17 cellular contexts compared by ENCODE assay signal in genomic region chr9:124858330-124859046, GRCh38. TPM values are rescaled to one million over a fixed set of nuclear protein-coding genes. Genes with fewer than 3 reads are reported as not detected.
DNase-seq lines count a peak whose midpoint lies in the region; ATAC-seq and TF ChIP-seq lines count a peak whose summit lies in the region.
"Had no signal": no experiment of that assay in that cellular context is flagged by ENCODE, and none has a peak within 500 bp of the region (broad histone marks: within the 10 kb centered on the region; RNA-seq: fewer than 3 reads in every experiment).

No MANE protein-coding gene starts in this region.

- no peak for ATAC-seq in stimulated activated naive CD8-positive, alpha-beta T cell treated with anti-CD3 and anti-CD28 coated beads, Interleukin-15, amount 100 ng/mL, for 72 hours
- no peak for ATAC-seq in T-cell (replicated peaks in 1 of 4)
- ATAC-seq: Panc1 had no signal

- H3K27me3 ChIP-seq in OCI-LY1 (ENCODE audit: insufficient read depth, low read length) = no peaks in the 10 kb centered on the region

- no peaks in the 10 kb centered on the region for H3K27me3 Mint-ChIP-seq in stimulated activated naive CD8-positive, alpha-beta T cell treated with anti-CD3 and anti-CD28 coated beads, Interleukin-15, Interleukin-2, amounts not matched to agents 100 ng/mL and 50 ng/mL, for 24 hours
- H3K27me3 Mint-ChIP-seq in stimulated activated naive CD8-positive, alpha-beta T cell treated with anti-CD3 and anti-CD28 coated beads, Interleukin-15, amount 100 ng/mL, for 72 hours = no peaks in the 10 kb centered on the region
- H3K27me3 Mint-ChIP-seq in type B pancreatic cell = no peaks in the 10 kb centered on the region
- no peaks in the 10 kb centered on the region for H3K27me3 Mint-ChIP-seq in T-cell
- H3K27me3 Mint-ChIP-seq: naive B cell had no signal

- H3K9ac ChIP-seq in OCI-LY1 (ENCODE audit: low read length) = no peak overlapping the region; the same call in 1 of the 2 replicates

- H3K36me3 Mint-ChIP-seq in stimulated activated naive CD8-positive, alpha-beta T cell treated with anti-CD3 and anti-CD28 coated beads, Interleukin-15, Interleukin-2, amounts not matched to agents 100 ng/mL and 50 ng/mL, for 24 hours (ENCODE audit: low read depth) = peaks cover 48% of the 10 kb centered on the region
- peaks cover 9% of the 10 kb centered on the region for H3K36me3 Mint-ChIP-seq in type B pancreatic cell
- H3K36me3 Mint-ChIP-seq in T-cell = peaks cover 30% of the 10 kb centered on the region

- peaks cover 56% of the 10 kb centered on the region for H3K36me3 ChIP-seq in OCI-LY1 (ENCODE audit: insufficient read depth, low read length)

- no peaks in the 10 kb centered on the region for H3K9me3 Mint-ChIP-seq in stimulated activated naive CD8-positive, alpha-beta T cell treated with anti-CD3 and anti-CD28 coated beads, Interleukin-15, Interleukin-2, amounts not matched to agents 100 ng/mL and 50 ng/mL, for 24 hours
- no peaks in the 10 kb centered on the region for H3K9me3 Mint-ChIP-seq in stimulated activated naive CD8-positive, alpha-beta T cell treated with anti-CD3 and anti-CD28 coated beads, Interleukin-15, amount 100 ng/mL, for 72 hours
- H3K9me3 Mint-ChIP-seq in type B pancreatic cell (no peaks in the 10 kb centered on the region), T-cell (no peaks in the 10 kb centered on the region)
- H3K9me3 Mint-ChIP-seq: naive B cell had no signal

- TF ChIP-seq CTCF in OCI-LY1 (IDR thresholded peaks at IDR 0.05; ENCODE audit: low read length) = 0 out of 2 replicates have a peak, but pooled peaks have one; percentile 25
- peak; percentile 10 for TF ChIP-seq CTCF in fibroblast of pulmonary artery (IDR thresholded peaks at IDR 0.05; ENCODE audit: low read length, missing control alignments)
- TF ChIP-seq CTCF in type B pancreatic cell (conservative IDR thresholded peaks at IDR 0.05) = no peak

- peak overlapping the region; percentile 99 for H3K4me3 Mint-ChIP-seq in stimulated activated naive CD8-positive, alpha-beta T cell treated with anti-CD3 and anti-CD28 coated beads, Interleukin-15, Interleukin-2, amounts not matched to agents 100 ng/mL and 50 ng/mL, for 24 hours
- peak overlapping the region in 1 of 2 donors; percentile 44 for H3K4me3 Mint-ChIP-seq in stimulated activated naive CD8-positive, alpha-beta T cell treated with anti-CD3 and anti-CD28 coated beads, Interleukin-15, amount 100 ng/mL, for 72 hours
- peak overlapping the region; percentile 28 for H3K4me3 Mint-ChIP-seq in type B pancreatic cell
- H3K4me3 Mint-ChIP-seq in T-cell = no peak overlapping the region

- H3K4me2 ChIP-seq in OCI-LY1 (ENCODE audit: low read length) = peak overlapping the region; percentile 95; the same call in 1 of the 2 replicates

- POLR2A ChIA-PET in T-cell (lab: Charles Lee) = no interaction called here

- H3K9me2 ChIP-seq in OCI-LY1 (ENCODE audit: low read depth, low read length) = no peaks in the 10 kb centered on the region

- H3K4me1 Mint-ChIP-seq in stimulated activated naive CD8-positive, alpha-beta T cell treated with anti-CD3 and anti-CD28 coated beads, Interleukin-15, Interleukin-2, amounts not matched to agents 100 ng/mL and 50 ng/mL, for 24 hours (ENCODE audit: low read depth) = peaks cover 45% of the 10 kb centered on the region
- peaks cover 56% of the 10 kb centered on the region for H3K4me1 Mint-ChIP-seq in stimulated activated naive CD8-positive, alpha-beta T cell treated with anti-CD3 and anti-CD28 coated beads, Interleukin-15, amount 100 ng/mL, for 72 hours
- peaks cover 15% of the 10 kb centered on the region for H3K4me1 Mint-ChIP-seq in type B pancreatic cell (ENCODE audit: unreplicated experiment)
- H3K4me1 Mint-ChIP-seq in T-cell = peaks cover 15 to 37% (median 35%) of the 10 kb centered on the region in 3 donors

- H3K27ac Mint-ChIP-seq in stimulated activated naive CD8-positive, alpha-beta T cell treated with anti-CD3 and anti-CD28 coated beads, Interleukin-15, Interleukin-2, amounts not matched to agents 100 ng/mL and 50 ng/mL, for 24 hours = peak overlapping the region; percentile 12
- peak overlapping the region in 1 of 2 donors; percentile 90 for H3K27ac Mint-ChIP-seq in stimulated activated naive CD8-positive, alpha-beta T cell treated with anti-CD3 and anti-CD28 coated beads, Interleukin-15, amount 100 ng/mL, for 72 hours
- no peak overlapping the region for H3K27ac Mint-ChIP-seq in type B pancreatic cell
- H3K27ac Mint-ChIP-seq in T-cell = no peak overlapping the region

- H3K27ac ChIP-seq in OCI-LY1 (ENCODE audit: low read depth, low read length, poor library complexity, severe bottlenecking) = peak overlapping the region; percentile 54
- H3K27ac ChIP-seq: C4-2B had no signal

- H3F3A ChIP-seq in OCI-LY1 (ENCODE audit: insufficient read depth, low read length) = 0 out of 2 replicates have a peak, but pooled peaks cover 19% of the 10 kb centered on the region

- CTCF ChIA-PET in T-cell (lab: Charles Lee) = interaction anchor here in 1 of 2 donors (0.6 kb wide), 1 partner anchor 285 kb away, joined by 3 read pairs; no protein-coding TSS in a partner anchor

- peak overlapping the region; percentile 96 for H3K4me3 ChIP-seq in OCI-LY1 (ENCODE audit: low read depth, low read length, poor library complexity, severe bottlenecking)
- H3K4me3 ChIP-seq in fibroblast of pulmonary artery (replicated peaks; ENCODE audit: low read depth, low read length) = no peak overlapping the region
- H3K4me3 ChIP-seq: skin epidermis had no signal

- DNase-seq in stimulated activated naive CD8-positive, alpha-beta T cell treated with anti-CD3 and anti-CD28 coated beads, Interleukin-15, amount 100 ng/mL, for 72 hours = no peak
- DNase-seq in fibroblast of pulmonary artery (ENCODE audit: low read depth) (no peak), type B pancreatic cell (ENCODE audit: extremely low spot score, unreplicated experiment) (no peak), SK-N-DZ (ENCODE audit: low spot score) (no peak), T-cell (no peak), NCI-H1436 (lab: John Stamatoyannopoulos, UW) (no peak)
- DNase-seq: GDM1, kidney, naive B cell, NCI-H2227 treated with DMSO at 0.1 percent for 48 hours had no signal

- no peak overlapping the region for H2AFZ ChIP-seq in OCI-LY1 (ENCODE audit: low read length)

- peaks cover 17% of the 10 kb centered on the region for H3K79me2 ChIP-seq in OCI-LY1 (ENCODE audit: insufficient read depth, low read length)

- H3K4me1 ChIP-seq in OCI-LY1 (ENCODE audit: insufficient read depth, low read length, severe bottlenecking) = peaks cover 42% of the 10 kb centered on the region

- H4K20me1 ChIP-seq in OCI-LY1 (ENCODE audit: insufficient read depth, low read length) = no peaks in the 10 kb centered on the region

- no peaks in the 10 kb centered on the region for H3K9me3 ChIP-seq in OCI-LY1 (ENCODE audit: low read length)

RNA-seq across cellular contexts. Expression of gene RPL35, which starts 3.3 kb away (rescaled TPM):
- 1,370 and 1,381 TPM in 2 replicates for total RNA-seq in type B pancreatic cell (ENCODE audit: low replicate concordance)
- polyA plus RNA-seq in SK-N-DZ (2014; cell fraction: cytosol; rRNA removed) = 5,206 and 6,170 TPM in 2 replicates
- polyA plus RNA-seq in SK-N-DZ (2014; cell fraction: nucleus; rRNA removed) = 3,738 and 4,275 TPM in 2 replicates
- 1,000 to 10,000 TPM; 1,564 to 1,845 (median 1,785) TPM for total RNA-seq in T-cell

RNA-seq across cellular contexts. Expression of gene ARPC5L, which starts 3.4 kb away (rescaled TPM):
- total RNA-seq in type B pancreatic cell (ENCODE audit: low replicate concordance) (37.9 and 38.9 TPM in 2 replicates), T-cell (10 to 100 TPM; 29.1 to 55.3 (median 35.9) TPM)
- polyA plus RNA-seq in SK-N-DZ (2014; cell fraction: cytosol; rRNA removed) = 57.3 and 58.4 TPM in 2 replicates
- 34.6 and 40.1 TPM in 2 replicates for polyA plus RNA-seq in SK-N-DZ (2014; cell fraction: nucleus; rRNA removed)

RNA-seq across cellular contexts. Expression of gene WDR38, which starts 5.2 kb away (rescaled TPM):
- total RNA-seq in type B pancreatic cell (ENCODE audit: low replicate concordance) (0.75 TPM in 1 of 2 replicates, not detected in the other), T-cell (not detected)
- not detected in 2 replicates for polyA plus RNA-seq in SK-N-DZ (2014; cell fraction: cytosol; rRNA removed)
- not detected in 2 replicates for polyA plus RNA-seq in SK-N-DZ (2014; cell fraction: nucleus; rRNA removed)
- total RNA-seq: activated CD8-positive, alpha-beta memory T cell treated with anti-CD3 and anti-CD28 coated beads for 36 hours; T-helper 2 cell treated with Interferon-gamma antibody and Interleukin-4, amounts not matched to agents 100 ng/mL and 5 ng/mL, for 36 hours had no signal

Comparison
In these comparisons a context has a peak if more than half of its experiments do, and no peak if none do; other contexts are left out.
1. H3K4me3 Mint-ChIP-seq: peak in stimulated activated naive CD8-positive, alpha-beta T cell treated with anti-CD3 and anti-CD28 coated beads, Interleukin-15, Interleukin-2, amounts not matched to agents 100 ng/mL and 50 ng/mL, for 24 hours (single experiment) and type B pancreatic cell (single experiment); none in T-cell (0 of 3).